ENCODE assay signal across 1 cellular context in the genomic region with DNA sequence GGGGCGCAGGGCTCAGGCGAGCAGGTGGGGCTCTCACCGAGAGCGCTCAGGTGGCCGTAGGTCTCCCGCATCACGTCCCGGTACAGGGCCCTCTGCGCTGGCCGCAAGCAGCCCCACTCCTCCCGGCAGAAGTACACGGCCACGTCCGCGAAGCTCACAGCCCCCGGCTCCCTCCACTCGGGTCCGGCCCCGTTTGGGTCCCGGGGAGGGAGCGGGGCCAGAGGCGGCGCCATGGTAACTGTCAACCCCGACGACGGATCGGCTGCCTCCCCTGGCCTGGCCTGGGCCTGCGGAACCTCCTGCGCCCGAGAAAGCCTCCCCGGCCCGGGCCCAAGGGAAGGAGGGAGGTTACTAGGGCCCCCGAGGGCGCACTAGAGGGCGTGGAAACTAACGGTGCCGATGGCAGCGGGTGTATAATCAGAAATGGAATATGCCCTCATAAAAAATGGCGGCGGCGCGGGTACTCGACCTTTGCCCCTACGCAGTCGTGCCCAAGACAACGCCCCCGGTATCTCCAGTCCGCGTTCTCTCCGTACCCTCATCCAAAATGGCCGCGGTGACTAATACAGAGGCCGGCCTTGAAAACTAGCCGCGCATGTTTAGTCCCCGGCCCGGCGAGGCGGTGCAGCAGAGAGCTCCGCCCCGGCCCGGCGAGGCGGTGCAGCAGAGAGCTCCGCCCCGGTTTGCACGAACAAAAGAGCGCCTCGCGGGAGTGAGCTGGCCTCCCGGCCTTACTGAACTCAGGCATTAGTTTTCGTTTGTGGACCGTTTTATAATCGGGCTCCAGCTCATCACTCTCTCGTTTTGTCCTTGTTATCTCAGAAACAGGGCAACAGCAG.
TF ChIP-seq lines count a peak whose summit lies in the region.

A gene (minus strand): TSS at position 425 of the 839 bp plus-strand sequence. CDS start 192 bp downstream, at position 233.

TF ChIP-seq in SK-N-SH, 30 proteins besides CTCF, POLR2A, EP300 and RAD21 (continued from another document):
- TF ChIP-seq, protein P1, sequence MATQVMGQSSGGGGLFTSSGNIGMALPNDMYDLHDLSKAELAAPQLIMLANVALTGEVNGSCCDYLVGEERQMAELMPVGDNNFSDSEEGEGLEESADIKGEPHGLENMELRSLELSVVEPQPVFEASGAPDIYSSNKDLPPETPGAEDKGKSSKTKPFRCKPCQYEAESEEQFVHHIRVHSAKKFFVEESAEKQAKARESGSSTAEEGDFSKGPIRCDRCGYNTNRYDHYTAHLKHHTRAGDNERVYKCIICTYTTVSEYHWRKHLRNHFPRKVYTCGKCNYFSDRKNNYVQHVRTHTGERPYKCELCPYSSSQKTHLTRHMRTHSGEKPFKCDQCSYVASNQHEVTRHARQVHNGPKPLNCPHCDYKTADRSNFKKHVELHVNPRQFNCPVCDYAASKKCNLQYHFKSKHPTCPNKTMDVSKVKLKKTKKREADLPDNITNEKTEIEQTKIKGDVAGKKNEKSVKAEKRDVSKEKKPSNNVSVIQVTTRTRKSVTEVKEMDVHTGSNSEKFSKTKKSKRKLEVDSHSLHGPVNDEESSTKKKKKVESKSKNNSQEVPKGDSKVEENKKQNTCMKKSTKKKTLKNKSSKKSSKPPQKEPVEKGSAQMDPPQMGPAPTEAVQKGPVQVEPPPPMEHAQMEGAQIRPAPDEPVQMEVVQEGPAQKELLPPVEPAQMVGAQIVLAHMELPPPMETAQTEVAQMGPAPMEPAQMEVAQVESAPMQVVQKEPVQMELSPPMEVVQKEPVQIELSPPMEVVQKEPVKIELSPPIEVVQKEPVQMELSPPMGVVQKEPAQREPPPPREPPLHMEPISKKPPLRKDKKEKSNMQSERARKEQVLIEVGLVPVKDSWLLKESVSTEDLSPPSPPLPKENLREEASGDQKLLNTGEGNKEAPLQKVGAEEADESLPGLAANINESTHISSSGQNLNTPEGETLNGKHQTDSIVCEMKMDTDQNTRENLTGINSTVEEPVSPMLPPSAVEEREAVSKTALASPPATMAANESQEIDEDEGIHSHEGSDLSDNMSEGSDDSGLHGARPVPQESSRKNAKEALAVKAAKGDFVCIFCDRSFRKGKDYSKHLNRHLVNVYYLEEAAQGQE (IDR thresholded peaks at IDR 0.05; ENCODE audit: low read depth, low read length), result no peak
- TF ChIP-seq NFIC (IDR thresholded peaks at IDR 0.05; ENCODE audit: borderline replicate concordance) (peak; percentile 34; the same call in 1 of the 2 replicates), TAF1 (IDR thresholded peaks at IDR 0.05; ENCODE audit: borderline replicate concordance, low read depth, low read length) (peak; percentile 71), SMC3 (IDR thresholded peaks at IDR 0.05; ENCODE audit: low read depth, low read length) (no peak), YY1 (IDR thresholded peaks at IDR 0.05; ENCODE audit: low read depth) (peak; percentile 100), EZH2phosphoT487 (IDR thresholded peaks at IDR 0.05; ENCODE audit: borderline replicate concordance, low read depth) (no peak), ELF1 (IDR thresholded peaks at IDR 0.05) (peak; percentile 92), CHD2 (IDR thresholded peaks at IDR 0.05; ENCODE audit: low read length, partially characterized antibody) (peak; percentile 90), NRF1 (IDR thresholded peaks at IDR 0.05; ENCODE audit: low read depth, low read length) (peak; percentile 68), POLR2AphosphoS5 (IDR thresholded peaks at IDR 0.05; ENCODE audit: low read depth, low read length) (peak; percentile 93), FOSL2 (IDR thresholded peaks at IDR 0.05; ENCODE audit: borderline replicate concordance, low read depth) (peak; percentile 71), MXI1 (IDR thresholded peaks at IDR 0.05; ENCODE audit: low read depth, low read length) (peak; percentile 68; the same call in 1 of the 2 replicates), TEAD4 (IDR thresholded peaks at IDR 0.05; ENCODE audit: borderline replicate concordance, insufficient read depth) (no peak), GATA2 (CRISPR knock-in tag; IDR thresholded peaks at IDR 0.05) (no peak)
- TF ChIP-seq, protein P2, sequence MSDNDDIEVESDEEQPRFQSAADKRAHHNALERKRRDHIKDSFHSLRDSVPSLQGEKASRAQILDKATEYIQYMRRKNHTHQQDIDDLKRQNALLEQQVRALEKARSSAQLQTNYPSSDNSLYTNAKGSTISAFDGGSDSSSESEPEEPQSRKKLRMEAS (IDR thresholded peaks at IDR 0.05; ENCODE audit: low read depth), result peak; percentile 47; the same call in 1 of the 2 replicates
